ENCODE assay signal across 1 cellular context in the genomic region with DNA sequence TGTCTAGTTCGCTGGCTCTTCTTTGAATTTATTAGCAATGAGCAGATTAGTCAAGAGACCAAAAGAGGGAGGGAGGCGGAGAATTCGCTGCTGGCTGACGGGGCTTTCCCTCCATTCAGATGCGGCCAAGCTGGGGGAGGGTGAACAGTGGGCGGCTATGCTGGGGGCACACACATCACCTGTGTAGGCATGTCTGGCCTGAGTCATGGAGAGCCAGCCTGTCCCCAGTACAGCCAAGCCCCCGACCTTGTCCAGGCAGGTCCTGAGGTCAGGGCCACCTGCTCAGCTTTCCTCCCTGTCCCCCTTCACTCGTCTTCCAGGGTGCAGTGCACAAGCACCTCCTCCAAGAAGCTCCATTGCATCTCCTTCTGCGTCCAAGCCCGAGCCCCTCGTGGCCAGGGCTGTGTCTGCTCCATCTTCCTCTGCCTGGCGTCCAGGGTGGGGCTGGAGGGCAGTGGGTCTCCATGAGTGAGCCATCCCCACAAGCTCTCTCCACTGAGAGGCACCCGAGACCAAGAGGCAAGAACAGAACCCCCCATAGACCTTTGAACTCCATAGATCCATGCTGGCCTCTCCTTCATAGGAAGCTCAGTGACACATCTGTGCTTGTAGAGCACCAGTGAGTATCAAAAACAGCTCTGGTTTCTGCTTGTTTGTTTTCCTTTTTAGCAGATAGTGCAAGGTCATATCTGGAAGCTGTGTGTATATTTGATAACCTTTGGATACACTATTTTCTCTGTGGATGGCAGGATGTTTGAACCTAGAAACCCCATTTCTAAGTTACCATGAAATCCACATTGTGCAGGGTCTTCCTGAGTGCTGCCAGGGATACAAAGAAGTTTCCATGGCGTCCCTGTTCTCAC.
TF ChIP-seq lines count a peak whose summit lies in the region.

No MANE protein-coding gene starts in this region.

TF ChIP-seq in liver, 16 proteins besides CTCF, POLR2A, EP300 and RAD21:
- TF ChIP-seq, protein P1, sequence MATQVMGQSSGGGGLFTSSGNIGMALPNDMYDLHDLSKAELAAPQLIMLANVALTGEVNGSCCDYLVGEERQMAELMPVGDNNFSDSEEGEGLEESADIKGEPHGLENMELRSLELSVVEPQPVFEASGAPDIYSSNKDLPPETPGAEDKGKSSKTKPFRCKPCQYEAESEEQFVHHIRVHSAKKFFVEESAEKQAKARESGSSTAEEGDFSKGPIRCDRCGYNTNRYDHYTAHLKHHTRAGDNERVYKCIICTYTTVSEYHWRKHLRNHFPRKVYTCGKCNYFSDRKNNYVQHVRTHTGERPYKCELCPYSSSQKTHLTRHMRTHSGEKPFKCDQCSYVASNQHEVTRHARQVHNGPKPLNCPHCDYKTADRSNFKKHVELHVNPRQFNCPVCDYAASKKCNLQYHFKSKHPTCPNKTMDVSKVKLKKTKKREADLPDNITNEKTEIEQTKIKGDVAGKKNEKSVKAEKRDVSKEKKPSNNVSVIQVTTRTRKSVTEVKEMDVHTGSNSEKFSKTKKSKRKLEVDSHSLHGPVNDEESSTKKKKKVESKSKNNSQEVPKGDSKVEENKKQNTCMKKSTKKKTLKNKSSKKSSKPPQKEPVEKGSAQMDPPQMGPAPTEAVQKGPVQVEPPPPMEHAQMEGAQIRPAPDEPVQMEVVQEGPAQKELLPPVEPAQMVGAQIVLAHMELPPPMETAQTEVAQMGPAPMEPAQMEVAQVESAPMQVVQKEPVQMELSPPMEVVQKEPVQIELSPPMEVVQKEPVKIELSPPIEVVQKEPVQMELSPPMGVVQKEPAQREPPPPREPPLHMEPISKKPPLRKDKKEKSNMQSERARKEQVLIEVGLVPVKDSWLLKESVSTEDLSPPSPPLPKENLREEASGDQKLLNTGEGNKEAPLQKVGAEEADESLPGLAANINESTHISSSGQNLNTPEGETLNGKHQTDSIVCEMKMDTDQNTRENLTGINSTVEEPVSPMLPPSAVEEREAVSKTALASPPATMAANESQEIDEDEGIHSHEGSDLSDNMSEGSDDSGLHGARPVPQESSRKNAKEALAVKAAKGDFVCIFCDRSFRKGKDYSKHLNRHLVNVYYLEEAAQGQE (IDR thresholded peaks at IDR 0.05), result peak; percentile 13
- TF ChIP-seq YY1 (IDR thresholded peaks at IDR 0.05) (no peak), FOXA2 (IDR thresholded peaks at IDR 0.05) (peak; percentile 47), GABPA (IDR thresholded peaks at IDR 0.05 in 1 of 2, conservative IDR thresholded peaks at IDR 0.05 in 1 of 2) (no peak), JUND (IDR thresholded peaks at IDR 0.05) (peak; percentile 16 to 57), HNF4G (IDR thresholded peaks at IDR 0.05) (peak; percentile 61), HNF4A (conservative IDR thresholded peaks at IDR 0.05) (peak; percentile 84 to 85), NR2F2 (IDR thresholded peaks at IDR 0.05) (peak; percentile 77), FOXA1 (IDR thresholded peaks at IDR 0.05) (peak; percentile 50), RXRA (IDR thresholded peaks at IDR 0.05) (peak; percentile 86 to 87), TAF1 (conservative IDR thresholded peaks at IDR 0.05) (peak; percentile 41), SP1 (IDR thresholded peaks at IDR 0.05) (peak; percentile 89)
- TF ChIP-seq, protein P2, sequence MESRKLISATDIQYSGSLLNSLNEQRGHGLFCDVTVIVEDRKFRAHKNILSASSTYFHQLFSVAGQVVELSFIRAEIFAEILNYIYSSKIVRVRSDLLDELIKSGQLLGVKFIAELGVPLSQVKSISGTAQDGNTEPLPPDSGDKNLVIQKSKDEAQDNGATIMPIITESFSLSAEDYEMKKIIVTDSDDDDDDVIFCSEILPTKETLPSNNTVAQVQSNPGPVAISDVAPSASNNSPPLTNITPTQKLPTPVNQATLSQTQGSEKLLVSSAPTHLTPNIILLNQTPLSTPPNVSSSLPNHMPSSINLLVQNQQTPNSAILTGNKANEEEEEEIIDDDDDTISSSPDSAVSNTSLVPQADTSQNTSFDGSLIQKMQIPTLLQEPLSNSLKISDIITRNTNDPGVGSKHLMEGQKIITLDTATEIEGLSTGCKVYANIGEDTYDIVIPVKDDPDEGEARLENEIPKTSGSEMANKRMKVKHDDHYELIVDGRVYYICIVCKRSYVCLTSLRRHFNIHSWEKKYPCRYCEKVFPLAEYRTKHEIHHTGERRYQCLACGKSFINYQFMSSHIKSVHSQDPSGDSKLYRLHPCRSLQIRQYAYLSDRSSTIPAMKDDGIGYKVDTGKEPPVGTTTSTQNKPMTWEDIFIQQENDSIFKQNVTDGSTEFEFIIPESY (IDR thresholded peaks at IDR 0.05), result no peak
